1 cellular context compared by ENCODE assay signal in the genomic region with DNA sequence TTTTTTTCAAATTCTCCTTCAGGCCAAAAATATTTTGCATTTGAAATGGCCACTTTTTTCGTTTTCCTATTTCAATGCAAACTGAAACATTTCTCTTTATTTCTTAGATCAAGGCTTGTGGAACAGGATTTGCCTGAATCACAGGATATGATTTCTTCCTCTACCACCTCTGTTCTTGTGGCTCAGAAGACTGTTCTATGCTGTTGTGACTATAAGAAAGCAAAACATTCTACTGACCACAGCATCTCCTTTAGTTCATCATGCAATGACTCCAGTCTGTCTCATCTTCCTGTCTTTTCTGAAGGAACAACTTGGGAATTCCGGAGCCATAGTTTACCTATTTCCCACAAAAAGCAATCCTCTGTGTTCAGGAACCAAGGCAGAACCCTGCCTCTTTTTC.
A peak's percentile ranks its signal among the peaks of the same experiment; 100 is the strongest.
TF ChIP-seq lines count a peak whose summit lies in the region.

No MANE protein-coding gene starts in this region.

TF ChIP-seq in endothelial cell of umbilical vein, 7 proteins besides CTCF, POLR2A, EP300 and RAD21 (continued from another document):
- TF ChIP-seq GATA2 (IDR thresholded peaks at IDR 0.05; ENCODE audit: insufficient read depth, insufficient read length, low read depth, low read length), result peak; percentile 31
- no peak for TF ChIP-seq EZH2 (IDR thresholded peaks at IDR 0.05; ENCODE audit: borderline replicate concordance, low read depth, low read length, severe bottlenecking)
- TF ChIP-seq, protein P1, sequence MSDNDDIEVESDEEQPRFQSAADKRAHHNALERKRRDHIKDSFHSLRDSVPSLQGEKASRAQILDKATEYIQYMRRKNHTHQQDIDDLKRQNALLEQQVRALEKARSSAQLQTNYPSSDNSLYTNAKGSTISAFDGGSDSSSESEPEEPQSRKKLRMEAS (IDR thresholded peaks at IDR 0.05; ENCODE audit: insufficient read depth, insufficient read length), result no peak
- TF ChIP-seq MYC (IDR thresholded peaks at IDR 0.05; ENCODE audit: low read depth, low read length), result no peak
TF ChIP-seq in endothelial cell of umbilical vein: peak in this region for 4.
